In genomic region chr15:67133738-67134576, GRCh38 we compare ENCODE assay signal across 8 cellular contexts.
DNase-seq lines count a peak whose midpoint lies in the region; FAIRE-seq and TF ChIP-seq lines count a peak whose summit lies in the region.

No MANE protein-coding gene starts in this region.

- H2BK120ac ChIP-seq in H9 (ENCODE audit: low read depth, low read length, poor library complexity, severe bottlenecking), result no peak overlapping the region

- H3K23me2 ChIP-seq in H9 (ENCODE audit: insufficient read length, low read depth, low read length, poor library complexity, severe bottlenecking), result no peaks in the 10 kb centered on the region

- H3K27me3 ChIP-seq in Caco-2 (replicated peaks; ENCODE audit: control insufficient read depth, insufficient read depth, low read length), result no peaks in the 10 kb centered on the region
- no peaks in the 10 kb centered on the region for H3K27me3 ChIP-seq in H9 (ENCODE audit: insufficient read depth, low read length)
- H3K27me3 ChIP-seq in adipocyte (replicated peaks; ENCODE audit: control insufficient read depth, insufficient read depth, low read length), result no peaks in the 10 kb centered on the region

- H2AK5ac ChIP-seq in H9 (ENCODE audit: insufficient read length, low read length), result no peak overlapping the region

- no peak overlapping the region for H3K4me3 ChIP-seq in Caco-2 (ENCODE audit: low read depth, low read length)
- H3K4me3 ChIP-seq in adipocyte (ENCODE audit: low read length), result no peak overlapping the region

- H3K9ac ChIP-seq in H9 (ENCODE audit: extremely low read depth, insufficient read length, low read length) (no peak overlapping the region), adipocyte (ENCODE audit: low read length) (peak overlapping the region; percentile 67)

- intact Hi-C loops in Caco-2 (cut with micrococcal nuclease; ENCODE audit: unreplicated experiment), result no loop called here

- WGBS in H9 (ENCODE audit: extremely low coverage, insufficient read length, low lambda C conversion rate), result no CpG with 5 or more reads among the region's 11 CpGs

- H2BK15ac ChIP-seq in H9 (ENCODE audit: low read depth, low read length), result no peak overlapping the region

- H4K91ac ChIP-seq in H9 (ENCODE audit: insufficient read length, low read depth, low read length), result no peak overlapping the region

- no peak overlapping the region for H4K5ac ChIP-seq in H9 (ENCODE audit: insufficient read length, low read depth, low read length)

- TF ChIP-seq CTCF in Caco-2 (IDR thresholded peaks at IDR 0.05; ENCODE audit: insufficient read depth in 1 of 2, low read depth in 1 of 2, low read length in 1 of 2, severe bottlenecking in 1 of 2, unreplicated experiment in 1 of 2) (no peak), H9 (conservative IDR thresholded peaks at IDR 0.05) (no peak)

- H3K27ac ChIP-seq in H9 (ENCODE audit: insufficient read length, low read depth, low read length), result no peak overlapping the region

- H3K4me3 Mint-ChIP-seq in Caco-2 (ENCODE audit: unreplicated experiment) (peak overlapping the region; percentile 56), H9 (no peak overlapping the region)

- no peak overlapping the region for H2BK12ac ChIP-seq in H9 (ENCODE audit: insufficient read length, low read depth, low read length)

- H3K23ac ChIP-seq in H9 (ENCODE audit: insufficient read length, low read depth, low read length), result no peak overlapping the region

- no peaks in the 10 kb centered on the region for H3K9me3 Mint-ChIP-seq in Caco-2 (ENCODE audit: unreplicated experiment)
- H3K9me3 Mint-ChIP-seq in H9, result no peaks in the 10 kb centered on the region

- no peak overlapping the region for H2BK5ac ChIP-seq in H9 (ENCODE audit: insufficient read length, low read length)

- H3K9me3 ChIP-seq in Caco-2, result no peaks in the 10 kb centered on the region
- H3K9me3 ChIP-seq in H9 (ENCODE audit: control insufficient read depth, low read depth, low read length), result no peaks in the 10 kb centered on the region
- H3K9me3 ChIP-seq in adipocyte (ENCODE audit: control insufficient read depth, low read length), result no peaks in the 10 kb centered on the region

- peaks cover 75% of the 10 kb centered on the region for H3K4me1 ChIP-seq in Caco-2
- H3K4me1 ChIP-seq in H9 (ENCODE audit: insufficient read depth, low read length), result peaks cover 7% of the 10 kb centered on the region; the same call in 1 of the 2 replicates
- peaks cover 80% of the 10 kb centered on the region for H3K4me1 ChIP-seq in adipocyte (ENCODE audit: control insufficient read depth, insufficient read depth, low read length)

- CTCF ChIA-PET in Caco-2 (lab: Charles Lee), result no interaction called here

- peaks cover 30% of the 10 kb centered on the region for H3K36me3 Mint-ChIP-seq in Caco-2 (ENCODE audit: insufficient read depth, unreplicated experiment)
- no peaks in the 10 kb centered on the region for H3K36me3 Mint-ChIP-seq in H9 (ENCODE audit: insufficient read depth in 1 of 3, low read depth in 3 of 3)

- H2BK20ac ChIP-seq in H9 (ENCODE audit: low read depth, low read length, poor library complexity, severe bottlenecking), result no peak overlapping the region

- H3K79me2 ChIP-seq in H9 (ENCODE audit: insufficient read depth, low read length), result no peaks in the 10 kb centered on the region

- POLR2A ChIA-PET in Caco-2 (lab: Charles Lee), result interaction anchor here (0.6 kb wide), 1 partner anchor 8 kb away, joined by 3 read pairs; no protein-coding TSS in a partner anchor

- H4K20me1 ChIP-seq in H9 (ENCODE audit: control insufficient read depth, insufficient read depth, insufficient read length), result no peaks in the 10 kb centered on the region

- FAIRE-seq in RCC 7860 (lab: Jason Lieb, UNC), result peak; percentile 96

- H3K36me3 ChIP-seq in Caco-2 (ENCODE audit: control insufficient read depth, insufficient read depth, low read length), result no peaks in the 10 kb centered on the region
- no peaks in the 10 kb centered on the region for H3K36me3 ChIP-seq in adipocyte (ENCODE audit: control insufficient read depth, insufficient read depth, low read length, severe bottlenecking)

- no peak overlapping the region for H3T11ph ChIP-seq in H9 (ENCODE audit: low read length)

- H4K8ac ChIP-seq in H9 (replicated peaks; ENCODE audit: insufficient read length, low read depth, low read length), result no peak overlapping the region

- no peak overlapping the region for H3K4ac ChIP-seq in H9 (ENCODE audit: low read depth, low read length)

- H3K27ac Mint-ChIP-seq in Caco-2 (ENCODE audit: unreplicated experiment) (peak overlapping the region; percentile 91), H9 (peak overlapping the region; percentile 21 to 89 (median 71); a peak in 5 of 7 replicates)

- no peak overlapping the region for H2AFZ ChIP-seq in H9 (ENCODE audit: low read length)

- BruUV-seq in Caco-2 (replicated peaks; lab: Mats Ljungman, UMichigan), result no TSS peak

- no peak overlapping the region for H3K56ac ChIP-seq in H9 (ENCODE audit: insufficient read length, low read depth, low read length)

- H3K14ac ChIP-seq in H9 (ENCODE audit: insufficient read depth, low read length), result no peak overlapping the region; the same call in 1 of the 2 replicates

- no peak for DNase-seq in Caco-2
- no peak for DNase-seq in H9
- DNase-seq in RCC 7860 (ENCODE audit: low spot score), result peak; percentile 99
- DNase-seq in adipocyte (ENCODE audit: low read depth), result no peak
- DNase-seq in kidney glomerular epithelial cell (lab: John Stamatoyannopoulos, UW), result peak; percentile 99
- DNase-seq in stimulated activated CD4-positive, alpha-beta T cell treated with anti-CD3 and anti-CD28 coated beads, TNF-alpha, amount 100 ng/mL, for 1 hour (ENCODE audit: low read depth in 3 of 3, low spot score in 1 of 3), result peak in 2 of 3 donors; percentile 20 to 33
- no peak for DNase-seq in DMS53 treated with DMSO at 0.1 percent for 48 hours (lab: John Stamatoyannopoulos, UW; ENCODE audit: unreplicated experiment)
- DNase-seq in inferior parietal cortex (ENCODE audit: extremely low spot score), result no peak

- H3K27me3 Mint-ChIP-seq in Caco-2 (ENCODE audit: insufficient read depth, unreplicated experiment), result no peaks in the 10 kb centered on the region
- H3K27me3 Mint-ChIP-seq in H9 (ENCODE audit: low read depth), result no peaks in the 10 kb centered on the region

- H3K4me2 ChIP-seq in H9 (ENCODE audit: insufficient read depth, insufficient read length, low read length), result no peak overlapping the region

- no peaks in the 10 kb centered on the region for H3K79me1 ChIP-seq in H9 (ENCODE audit: insufficient read depth, low read depth, low read length, poor library complexity, severe bottlenecking)

- H3K4me1 Mint-ChIP-seq in Caco-2 (ENCODE audit: low read depth, unreplicated experiment), result peaks cover 63% of the 10 kb centered on the region
- H3K4me1 Mint-ChIP-seq in H9, result peaks cover 54 to 61% of the 10 kb centered on the region in 2 experiments

- H3K18ac ChIP-seq in H9 (ENCODE audit: insufficient read length, low read depth, low read length), result no peak overlapping the region

Comparison
In these comparisons a context has a peak if more than half of its experiments do, and no peak if none do; other contexts are left out.
1. DNase-seq: peak in RCC 7860 (single experiment), kidney glomerular epithelial cell (single experiment) and stimulated activated CD4-positive, alpha-beta T cell treated with anti-CD3 and anti-CD28 coated beads, TNF-alpha, amount 100 ng/mL, for 1 hour (2 of 3); none in Caco-2 (0 of 2), H9 (single experiment), adipocyte (single experiment), DMS53 treated with DMSO at 0.1 percent for 48 hours (single experiment) and inferior parietal cortex (single experiment).